ENCODE assay signal across 17 cellular contexts in genomic region chr6:118122161-118122560, GRCh38.
"Had no signal": no experiment of that assay in that cellular context is flagged by ENCODE, and none has a peak within 500 bp of the region (broad histone marks: within the 10 kb centered on the region; RNA-seq: fewer than 3 reads in every experiment).

No MANE protein-coding gene starts in this region.

- H3K36me3 ChIP-seq: gastrocnemius medialis, prostate gland, right lobe of liver, suprapubic skin, thyroid gland had no signal

- H3K4me3 ChIP-seq: gastrocnemius medialis, mucosa of descending colon, prostate gland, right lobe of liver, suprapubic skin, thyroid gland had no signal

- H3K27ac ChIP-seq: gastrocnemius medialis, parathyroid adenoma, prostate gland, right lobe of liver, suprapubic skin, thyroid gland had no signal

- H3K4me1 ChIP-seq: gastrocnemius medialis, parathyroid adenoma, prostate gland, right lobe of liver, suprapubic skin, thyroid gland had no signal

- H3K9me3 ChIP-seq: gastrocnemius medialis, mucosa of descending colon, prostate gland, right lobe of liver, suprapubic skin, thyroid gland had no signal

- DNase-seq: effector memory CD4-positive, alpha-beta T cell; gastrocnemius medialis; glutamatergic neuron; mucosa of descending colon; naive thymus-derived CD8-positive, alpha-beta T cell; occipital lobe; retina; right lobe of liver; stimulated activated CD4-positive, alpha-beta T cell treated with anti-CD3 and anti-CD28 coated beads, Interleukin-4, amount 100 ng/mL, for 1 hour; stimulated activated CD8-positive, alpha-beta memory T cell treated with anti-CD3 and anti-CD28 coated beads, Interleukin-4, amount 100 ng/mL, for 48 hours; stimulated activated naive CD8-positive, alpha-beta T cell treated with anti-CD3 and anti-CD28 coated beads, Interleukin-15, Interleukin-2, amounts not matched to agents 100 U/mL and 50 U/mL, for 24 hours; thyroid gland had no signal

- FAIRE-seq: endometrium, urothelium cell line had no signal

- H3K9ac ChIP-seq: parathyroid adenoma had no signal
